Comparison of ENCODE assay signal across 8 cellular contexts in genomic region chr10:110919971-110920881, GRCh38. TPM values are rescaled to one million over a fixed set of nuclear protein-coding genes. Genes with fewer than 3 reads are reported as not detected.
DNase-seq lines count a peak whose midpoint lies in the region; ATAC-seq, FAIRE-seq and TF ChIP-seq lines count a peak whose summit lies in the region.

No MANE protein-coding gene starts in this region.

- CTCF ChIA-PET in HepG2 (lab: Yijun Ruan, JAX; ENCODE audit: low intra/inter-chr PET ratio, low total read pairs): no interaction called here

- peaks cover 54% of the 10 kb centered on the region for H3K4me1 ChIP-seq in HepG2 (ENCODE audit: insufficient read depth, low read length)

- peak overlapping the region; percentile 69 for H3K4me2 ChIP-seq in HepG2 (ENCODE audit: low read depth, low read length)

- no peaks in the 10 kb centered on the region for H3K9me3 ChIP-seq in HepG2 (ENCODE audit: low read length)

- DNase-seq in NCI-H2171 treated with DMSO at 0.1 percent for 48 hours (lab: John Stamatoyannopoulos, UW): peak; percentile 48
- no peak for DNase-seq in NCI-H2171 (lab: John Stamatoyannopoulos, UW)
- DNase-seq in H54 (ENCODE audit: insufficient read length, low spot score): peak; percentile 19
- peak; percentile 92 to 96 for DNase-seq in Kasumi-1 (lab: John Stamatoyannopoulos, UW)
- DNase-seq in coronary artery (ENCODE audit: low spot score): peak; percentile 78
- DNase-seq in HepG2 (ENCODE audit: low spot score): no peak
- DNase-seq in stimulated activated naive B cell treated with anti-CD40 and anti-IgM and Interleukin-4, amounts not matched to agents 10 μg/mL and 1 μg/mL and 100 μg/mL, for 72 hours: peak; percentile 52

- BruUV-seq in HepG2 (replicated peaks; lab: Mats Ljungman, UMichigan): no TSS peak

- ATAC-seq in HepG2: peak; percentile 0; the same call in 2 of the 3 replicates
- ATAC-seq in stimulated activated naive B cell treated with anti-CD40 and anti-IgM and Interleukin-4, amounts not matched to agents 10 μg/mL and 1 μg/mL and 100 μg/mL, for 72 hours (replicated peaks): peak; percentile 39 to 44

- TF ChIP-seq CTCF in coronary artery (IDR thresholded peaks at IDR 0.05): no peak
- TF ChIP-seq CTCF in HepG2 (CRISPR knock-in tag; IDR thresholded peaks at IDR 0.05): no peak

- TF ChIP-seq EP300 in HepG2 (IDR thresholded peaks at IDR 0.05; ENCODE audit: low read depth in 2 of 2, low read length in 2 of 2) (no peak), HepG2 (CRISPR knock-in tag; IDR thresholded peaks at IDR 0.05; ENCODE audit: borderline replicate concordance) (no peak)

- POLR2A ChIA-PET in HepG2 (lab: Yijun Ruan, JAX): interaction anchor here (1.4 kb wide), 1 partner anchor 9 kb away, joined by 12 read pairs; no protein-coding TSS in a partner anchor

- peak overlapping the region; percentile 84 for H3K9ac ChIP-seq in HepG2 (ENCODE audit: insufficient read depth, low read depth, low read length)

- H3K36me3 ChIP-seq in HepG2 (replicated peaks in 1 of 2; ENCODE audit: control insufficient read depth in 1 of 2, insufficient read depth in 2 of 2, low read length in 2 of 2): no peaks in the 10 kb centered on the region

- WGBS in HepG2 (ENCODE audit: low lambda C conversion rate): under 1% methylated on average over 23 of the region's 44 CpGs

- H3K4me1 Mint-ChIP-seq in T-helper 1 cell treated with Interleukin-12 subunit alpha and Interleukin-12 subunit beta and Interleukin-4 antibody, amounts not matched to agents 30 μg/mL and 1 μg/mL, for 36 hours (ENCODE audit: low read depth): peaks cover 36% of the 10 kb centered on the region
- H3K4me1 Mint-ChIP-seq in stimulated activated naive B cell treated with anti-CD40 and anti-IgM and Interleukin-4, amounts not matched to agents 10 μg/mL and 1 μg/mL and 100 μg/mL, for 72 hours: peaks cover 18 to 41% of the 10 kb centered on the region in 2 donors

- intact Hi-C loops in HepG2 (cut with micrococcal nuclease; ENCODE audit: unreplicated experiment): no loop called here

- in situ Hi-C loops in HepG2 (cut with HindIII; ENCODE audit: extremely low pct_ligation_motif_present, low pct_unique_long_range_greater_than_20kb): no loop called here

- H3K27me3 Mint-ChIP-seq in T-helper 1 cell treated with Interleukin-12 subunit alpha and Interleukin-12 subunit beta and Interleukin-4 antibody, amounts not matched to agents 30 μg/mL and 1 μg/mL, for 36 hours (ENCODE audit: low read depth): no peaks in the 10 kb centered on the region
- H3K27me3 Mint-ChIP-seq in stimulated activated naive B cell treated with anti-CD40 and anti-IgM and Interleukin-4, amounts not matched to agents 10 μg/mL and 1 μg/mL and 100 μg/mL, for 72 hours: no peaks in the 10 kb centered on the region

- H3K79me2 ChIP-seq in HepG2 (ENCODE audit: insufficient read depth, low read length): peaks cover 59% of the 10 kb centered on the region

- H4K20me1 ChIP-seq in HepG2 (ENCODE audit: insufficient read depth, low read length): 0 out of 2 replicates have a peak, but pooled peaks cover 3% of the 10 kb centered on the region

- peak overlapping the region; percentile 95 for H3K4me3 Mint-ChIP-seq in T-helper 1 cell treated with Interleukin-12 subunit alpha and Interleukin-12 subunit beta and Interleukin-4 antibody, amounts not matched to agents 30 μg/mL and 1 μg/mL, for 36 hours
- H3K4me3 Mint-ChIP-seq in stimulated activated naive B cell treated with anti-CD40 and anti-IgM and Interleukin-4, amounts not matched to agents 10 μg/mL and 1 μg/mL and 100 μg/mL, for 72 hours: peak overlapping the region; percentile 98 to 99

- TF ChIP-seq RAD21 in HepG2 (CRISPR knock-in tag; IDR thresholded peaks at IDR 0.05): no peak

- H3K27me3 ChIP-seq in HepG2 (ENCODE audit: control insufficient read depth in 1 of 2, insufficient read depth in 2 of 2, low read length in 2 of 2): no peaks in the 10 kb centered on the region; a peak in 1 of 5 replicates

- H3K4me3 ChIP-seq in coronary artery: peak overlapping the region; percentile 86
- peak overlapping the region; percentile 80 to 93 (median 83) for H3K4me3 ChIP-seq in HepG2 (replicated peaks in 1 of 3; ENCODE audit: insufficient read depth in 1 of 3, low read depth in 2 of 3, low read length in 3 of 3)

- H3K9me3 Mint-ChIP-seq in T-helper 1 cell treated with Interleukin-12 subunit alpha and Interleukin-12 subunit beta and Interleukin-4 antibody, amounts not matched to agents 30 μg/mL and 1 μg/mL, for 36 hours: no peaks in the 10 kb centered on the region
- no peaks in the 10 kb centered on the region for H3K9me3 Mint-ChIP-seq in stimulated activated naive B cell treated with anti-CD40 and anti-IgM and Interleukin-4, amounts not matched to agents 10 μg/mL and 1 μg/mL and 100 μg/mL, for 72 hours

- H2AFZ ChIP-seq in HepG2 (ENCODE audit: low read length): no peak overlapping the region

- FAIRE-seq in H54 (lab: Jason Lieb, UNC) (peak; percentile 33), HepG2 (lab: Jason Lieb, UNC) (no peak)

- TF ChIP-seq POLR2A in H54 (IDR thresholded peaks at IDR 0.05; ENCODE audit: low read depth, low read length): no peak
- TF ChIP-seq POLR2A in HepG2 (IDR thresholded peaks at IDR 0.05; ENCODE audit: insufficient read depth in 1 of 2, low read depth in 2 of 2, low read length in 2 of 2): no peak

- H3K36me3 Mint-ChIP-seq in T-helper 1 cell treated with Interleukin-12 subunit alpha and Interleukin-12 subunit beta and Interleukin-4 antibody, amounts not matched to agents 30 μg/mL and 1 μg/mL, for 36 hours (ENCODE audit: low read depth): peaks cover 5% of the 10 kb centered on the region
- H3K36me3 Mint-ChIP-seq in stimulated activated naive B cell treated with anti-CD40 and anti-IgM and Interleukin-4, amounts not matched to agents 10 μg/mL and 1 μg/mL and 100 μg/mL, for 72 hours: peaks cover 12% of the 10 kb centered on the region in 2 donors

- H3K27ac ChIP-seq in coronary artery (peak overlapping the region; percentile 98), HepG2 (ENCODE audit: extremely low read length, insufficient read depth, low read length) (peak overlapping the region; percentile 86)

- H3K27ac Mint-ChIP-seq in T-helper 1 cell treated with Interleukin-12 subunit alpha and Interleukin-12 subunit beta and Interleukin-4 antibody, amounts not matched to agents 30 μg/mL and 1 μg/mL, for 36 hours: peak overlapping the region; percentile 90
- peak overlapping the region; percentile 98 for H3K27ac Mint-ChIP-seq in stimulated activated naive B cell treated with anti-CD40 and anti-IgM and Interleukin-4, amounts not matched to agents 10 μg/mL and 1 μg/mL and 100 μg/mL, for 72 hours

RNA-seq across cellular contexts. Expression of gene SHOC2, which starts 0.8 kb away (rescaled TPM):
- 25.5 and 44.4 TPM in 2 replicates for total RNA-seq in HepG2 (2016; rRNA removed; fragmentation: Illumina TruSeq; extraction: Trizol)
- total RNA-seq in HepG2 (2016; cell fraction: cytosol; rRNA removed; fragmentation: Illumina TruSeq; extraction: Trizol; ENCODE audit: low read depth): 33.4 and 34.4 TPM in 2 replicates
- total RNA-seq in HepG2 (2016; cell fraction: insoluble cytoplasmic fraction; rRNA removed; fragmentation: Illumina TruSeq; extraction: Trizol): 24.6 and 39.6 TPM in 2 replicates
- 39.5 and 52.4 TPM in 2 replicates for total RNA-seq in HepG2 (2016; cell fraction: membrane; rRNA removed; fragmentation: Illumina TruSeq; extraction: Trizol)
- 23.1 and 27.2 TPM in 2 replicates for total RNA-seq in HepG2 (2016; cell fraction: nucleus; rRNA removed; fragmentation: Illumina TruSeq; extraction: Trizol)
- 8.0 and 8.6 TPM in 2 replicates for polyA plus RNA-seq in HepG2 (2011; rRNA removed)
- polyA plus RNA-seq in HepG2 (2011; cell fraction: cytosol; rRNA removed): 3.7 and 6.8 TPM in 2 replicates
- 2.9 and 3.6 TPM in 2 replicates for polyA plus RNA-seq in HepG2 (2011; cell fraction: nucleus; rRNA removed)
- 11.5 and 12.7 TPM in 2 replicates for polyA plus RNA-seq in HepG2 (2012)
- polyA plus RNA-seq in HepG2 (2016; cell fraction: cytosol; fragmentation: Illumina TruSeq; extraction: Trizol; ENCODE audit: low read depth): 2.5 and 2.6 TPM in 2 replicates
- 27.0 and 31.6 TPM in 2 replicates for polyA plus RNA-seq in HepG2 (2016; cell fraction: insoluble cytoplasmic fraction; fragmentation: Illumina TruSeq; extraction: Trizol; ENCODE audit: low read depth)
- polyA plus RNA-seq in HepG2 (2016; cell fraction: membrane; fragmentation: Illumina TruSeq; extraction: Trizol; ENCODE audit: low read depth): 10.5 and 11.0 TPM in 2 replicates
- polyA plus RNA-seq in HepG2 (2016; cell fraction: nucleus; fragmentation: Illumina TruSeq; extraction: Trizol; ENCODE audit: insufficient read depth, low read depth): 13.1 and 13.4 TPM in 2 replicates
- 8.5 and 16.0 TPM in 2 replicates for polyA minus RNA-seq in HepG2 (2011; rRNA and poly(A)+ RNA removed; ENCODE audit: low replicate concordance)
- polyA minus RNA-seq in HepG2 (2011; cell fraction: cytosol; rRNA and poly(A)+ RNA removed): 17.3 and 24.5 TPM in 2 replicates
- polyA minus RNA-seq in HepG2 (2011; cell fraction: nucleus; rRNA and poly(A)+ RNA removed): 56.1 and 58.2 TPM in 2 replicates

RNA-seq across cellular contexts. Expression of gene BBIP1, which starts 1.2 kb away (rescaled TPM):
- 24.1 and 28.9 TPM in 2 replicates for total RNA-seq in HepG2 (2016; rRNA removed; fragmentation: Illumina TruSeq; extraction: Trizol)
- 17.3 and 20.0 TPM in 2 replicates for total RNA-seq in HepG2 (2016; cell fraction: cytosol; rRNA removed; fragmentation: Illumina TruSeq; extraction: Trizol; ENCODE audit: low read depth)
- total RNA-seq in HepG2 (2016; cell fraction: insoluble cytoplasmic fraction; rRNA removed; fragmentation: Illumina TruSeq; extraction: Trizol): 19.7 and 29.5 TPM in 2 replicates
- 32.7 and 33.9 TPM in 2 replicates for total RNA-seq in HepG2 (2016; cell fraction: membrane; rRNA removed; fragmentation: Illumina TruSeq; extraction: Trizol)
- 16.5 and 17.2 TPM in 2 replicates for total RNA-seq in HepG2 (2016; cell fraction: nucleus; rRNA removed; fragmentation: Illumina TruSeq; extraction: Trizol)
- polyA plus RNA-seq in HepG2 (2011; rRNA removed): 12.2 and 18.3 TPM in 2 replicates
- 5.5 and 7.5 TPM in 2 replicates for polyA plus RNA-seq in HepG2 (2011; cell fraction: cytosol; rRNA removed)
- 12.1 and 13.9 TPM in 2 replicates for polyA plus RNA-seq in HepG2 (2011; cell fraction: nucleus; rRNA removed)
- polyA plus RNA-seq in HepG2 (2012): 19.6 and 27.5 TPM in 2 replicates
- 21.3 and 22.3 TPM in 2 replicates for polyA plus RNA-seq in HepG2 (2016; cell fraction: cytosol; fragmentation: Illumina TruSeq; extraction: Trizol; ENCODE audit: low read depth)
- 30.5 and 34.8 TPM in 2 replicates for polyA plus RNA-seq in HepG2 (2016; cell fraction: insoluble cytoplasmic fraction; fragmentation: Illumina TruSeq; extraction: Trizol; ENCODE audit: low read depth)
- 27.9 and 29.7 TPM in 2 replicates for polyA plus RNA-seq in HepG2 (2016; cell fraction: membrane; fragmentation: Illumina TruSeq; extraction: Trizol; ENCODE audit: low read depth)
- polyA plus RNA-seq in HepG2 (2016; cell fraction: nucleus; fragmentation: Illumina TruSeq; extraction: Trizol; ENCODE audit: insufficient read depth, low read depth): 21.6 and 32.5 TPM in 2 replicates
- polyA minus RNA-seq in HepG2 (2011; rRNA and poly(A)+ RNA removed; ENCODE audit: low replicate concordance): 3.9 and 7.4 TPM in 2 replicates
- 6.7 and 7.0 TPM in 2 replicates for polyA minus RNA-seq in HepG2 (2011; cell fraction: cytosol; rRNA and poly(A)+ RNA removed)
- polyA minus RNA-seq in HepG2 (2011; cell fraction: nucleus; rRNA and poly(A)+ RNA removed): 30.1 and 40.0 TPM in 2 replicates

RNA-seq across cellular contexts. Expression of gene PDCD4, which starts 48.5 kb away (rescaled TPM):
- 56.2 and 92.8 TPM in 2 replicates for total RNA-seq in HepG2 (2016; rRNA removed; fragmentation: Illumina TruSeq; extraction: Trizol)
- total RNA-seq in HepG2 (2016; cell fraction: cytosol; rRNA removed; fragmentation: Illumina TruSeq; extraction: Trizol; ENCODE audit: low read depth): 16.2 and 22.3 TPM in 2 replicates
- 63.2 and 84.9 TPM in 2 replicates for total RNA-seq in HepG2 (2016; cell fraction: insoluble cytoplasmic fraction; rRNA removed; fragmentation: Illumina TruSeq; extraction: Trizol)
- total RNA-seq in HepG2 (2016; cell fraction: membrane; rRNA removed; fragmentation: Illumina TruSeq; extraction: Trizol): 12.3 and 13.7 TPM in 2 replicates
- 30.6 and 42.1 TPM in 2 replicates for total RNA-seq in HepG2 (2016; cell fraction: nucleus; rRNA removed; fragmentation: Illumina TruSeq; extraction: Trizol)
- 22.4 and 22.8 TPM in 2 replicates for polyA plus RNA-seq in HepG2 (2011; rRNA removed)
- 7.6 and 12.9 TPM in 2 replicates for polyA plus RNA-seq in HepG2 (2011; cell fraction: cytosol; rRNA removed)
- polyA plus RNA-seq in HepG2 (2011; cell fraction: nucleus; rRNA removed): 8.4 and 13.8 TPM in 2 replicates
- polyA plus RNA-seq in HepG2 (2012): 50.1 and 77.6 TPM in 2 replicates
- 2.7 and 4.0 TPM in 2 replicates for polyA plus RNA-seq in HepG2 (2016; cell fraction: cytosol; fragmentation: Illumina TruSeq; extraction: Trizol; ENCODE audit: low read depth)
- 112 and 113 TPM in 2 replicates for polyA plus RNA-seq in HepG2 (2016; cell fraction: insoluble cytoplasmic fraction; fragmentation: Illumina TruSeq; extraction: Trizol; ENCODE audit: low read depth)
- polyA plus RNA-seq in HepG2 (2016; cell fraction: membrane; fragmentation: Illumina TruSeq; extraction: Trizol; ENCODE audit: low read depth): 9.3 and 9.7 TPM in 2 replicates
- polyA plus RNA-seq in HepG2 (2016; cell fraction: nucleus; fragmentation: Illumina TruSeq; extraction: Trizol; ENCODE audit: insufficient read depth, low read depth): 58.0 and 60.5 TPM in 2 replicates
- 3.8 and 12.7 TPM in 2 replicates for polyA minus RNA-seq in HepG2 (2011; rRNA and poly(A)+ RNA removed; ENCODE audit: low replicate concordance)
- polyA minus RNA-seq in HepG2 (2011; cell fraction: cytosol; rRNA and poly(A)+ RNA removed): 19.9 and 36.2 TPM in 2 replicates
- 50.6 and 51.0 TPM in 2 replicates for polyA minus RNA-seq in HepG2 (2011; cell fraction: nucleus; rRNA and poly(A)+ RNA removed)

Comparison
In these comparisons a context has a peak if more than half of its experiments do, and no peak if none do; other contexts are left out.
1. DNase-seq: peak in NCI-H2171 treated with DMSO at 0.1 percent for 48 hours (single experiment), H54 (single experiment), Kasumi-1 (2 of 2), coronary artery (single experiment) and stimulated activated naive B cell treated with anti-CD40 and anti-IgM and Interleukin-4, amounts not matched to agents 10 μg/mL and 1 μg/mL and 100 μg/mL, for 72 hours (single experiment); none in NCI-H2171 (single experiment) and HepG2 (single experiment).